8 cellular contexts compared by ENCODE assay signal in the genomic region with DNA sequence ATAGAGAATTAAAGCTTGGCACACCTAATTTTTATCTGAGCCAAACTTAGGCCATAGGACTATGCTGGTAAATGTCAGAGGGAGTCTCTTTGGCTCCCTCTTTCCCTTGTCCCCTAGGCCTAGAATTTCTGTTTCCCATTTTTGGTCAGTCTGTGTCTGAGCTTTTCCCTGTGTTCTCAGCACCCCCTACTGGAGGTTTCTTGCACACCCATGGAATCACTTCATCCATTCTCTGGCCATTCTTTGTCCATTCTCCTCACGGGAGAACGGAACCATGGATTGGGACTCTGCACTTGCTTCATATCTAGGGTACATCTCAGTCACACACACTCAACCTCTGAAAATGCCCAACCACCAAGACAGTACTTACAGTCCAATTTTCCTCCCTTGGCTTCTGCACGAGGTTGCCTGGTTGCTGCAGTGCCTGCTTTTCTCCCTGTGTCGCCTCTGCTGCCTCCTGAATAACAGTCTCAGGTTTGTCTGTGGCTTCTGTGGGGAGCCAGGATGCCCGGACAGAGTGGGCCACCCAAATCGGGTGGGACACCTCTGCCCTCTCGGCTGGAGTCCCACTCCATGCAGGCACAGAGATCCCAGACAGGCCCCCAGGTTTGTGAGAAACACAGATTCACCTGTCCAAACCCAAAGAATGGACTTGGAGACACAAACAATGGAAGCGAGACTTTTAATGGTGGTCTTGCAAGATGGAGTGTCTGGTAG. TPM values are rescaled to one million over a fixed set of nuclear protein-coding genes. Genes with fewer than 3 reads are reported as not detected.
A peak's percentile ranks its signal among the peaks of the same experiment; 100 is the strongest.
DNase-seq lines count a peak whose midpoint lies in the region; ATAC-seq and TF ChIP-seq lines count a peak whose summit lies in the region.

No MANE protein-coding gene starts in this region.

- H4K8ac ChIP-seq in mesendoderm (ENCODE audit: low read depth, low read length) = no peak overlapping the region

- intact Hi-C loops in PC-9 (cut with micrococcal nuclease; ENCODE audit: unreplicated experiment) (loop anchor here (1.0 to 10.0 kb wide), 4 partner anchors 143 to 1803 kb away; a partner anchor contains a TSS), uterus (cut with DNase I; ENCODE audit: low total_unique reads) (no loop called here)

- no peak overlapping the region for H3K4me2 ChIP-seq in PC-9
- H3K4me2 ChIP-seq in mesendoderm (ENCODE audit: low read length) = no peak overlapping the region

- H3K27me3 ChIP-seq in PC-9 (ENCODE audit: insufficient read depth, low read depth) (no peaks in the 10 kb centered on the region), mesendoderm (ENCODE audit: insufficient read depth, low read length, poor library complexity) (no peaks in the 10 kb centered on the region), uterus (no peaks in the 10 kb centered on the region)

- no peaks in the 10 kb centered on the region for H3K9me2 ChIP-seq in PC-9 (ENCODE audit: insufficient read depth)

- no peak overlapping the region for H2BK5ac ChIP-seq in mesendoderm (ENCODE audit: low read length)

- H3K36me3 ChIP-seq in PC-9 (ENCODE audit: low read depth) (0 out of 2 replicates have a peak, but pooled peaks cover 3% of the 10 kb centered on the region), mesendoderm (ENCODE audit: control insufficient read depth, insufficient read depth, low read length) (no peaks in the 10 kb centered on the region), uterus (no peaks in the 10 kb centered on the region)

- TF ChIP-seq POLR2A in uterus (IDR thresholded peaks at IDR 0.05) = no peak

- no TSS peak for BruUV-seq in PC-9 (replicated peaks; lab: Mats Ljungman, UMichigan)

- DNase-seq in AG20443 (ENCODE audit: low spot score) = peak; percentile 40
- DNase-seq in PC-9 = peak in 1 of 2 experiments; percentile 34
- DNase-seq in effector CD8-positive, alpha-beta T cell (lab: John Stamatoyannopoulos, UW) = peak; percentile 0
- peak; percentile 65 for DNase-seq in mesendoderm
- no peak for DNase-seq in uterus
- no peak for DNase-seq in GM19238 (ENCODE audit: insufficient read length, low spot score)

- no CpG with 5 or more reads among the region's 8 CpGs for WGBS in mesendoderm (ENCODE audit: extremely low coverage, insufficient coverage, low lambda C conversion rate)

- H3K4me1 ChIP-seq in PC-9 (replicated peaks; ENCODE audit: insufficient read depth) (peaks cover 10% of the 10 kb centered on the region), mesendoderm (ENCODE audit: control insufficient read depth, low read depth, low read length) (no peaks in the 10 kb centered on the region), uterus (no peaks in the 10 kb centered on the region)

- no peaks in the 10 kb centered on the region for H4K20me1 ChIP-seq in PC-9 (ENCODE audit: insufficient read depth)

- H3K23ac ChIP-seq in mesendoderm (ENCODE audit: low read length) = no peak overlapping the region

- H3K56ac ChIP-seq in mesendoderm (ENCODE audit: low read length) = no peak overlapping the region

- H3K9ac ChIP-seq in mesendoderm (ENCODE audit: low read length) = no peak overlapping the region

- no peak for ATAC-seq in HG02970 (IDR thresholded peaks at IDR 0.05; ENCODE audit: low FRiP score, unreplicated experiment)

- no peaks in the 10 kb centered on the region for H3K79me1 ChIP-seq in mesendoderm (ENCODE audit: low read length)

- H3K9me3 ChIP-seq in PC-9 (ENCODE audit: insufficient read depth, low read depth) (no peaks in the 10 kb centered on the region), uterus (peaks cover 0 to 8% of the 10 kb centered on the region in 2 donors)

- H3K4ac ChIP-seq in mesendoderm (ENCODE audit: low read depth, low read length) = no peak overlapping the region

- H3K4me3 ChIP-seq in GM12875 (ENCODE audit: low read depth, low read length) (no peak overlapping the region), PC-9 (no peak overlapping the region), mesendoderm (ENCODE audit: low read length) (no peak overlapping the region), uterus (no peak overlapping the region)

- H2AFZ ChIP-seq in PC-9 = no peak overlapping the region

- no peak overlapping the region for H2BK15ac ChIP-seq in mesendoderm (replicated peaks; ENCODE audit: low read depth)

- no peak overlapping the region for H3K18ac ChIP-seq in mesendoderm (ENCODE audit: low read length)

- H3K27ac ChIP-seq in PC-9 (no peak overlapping the region), mesendoderm (ENCODE audit: low read depth, low read length) (no peak overlapping the region), uterus (no peak overlapping the region)

- H3K79me2 ChIP-seq in PC-9 (ENCODE audit: low read depth) (no peaks in the 10 kb centered on the region), mesendoderm (ENCODE audit: control insufficient read depth, insufficient read depth, low read length) (no peaks in the 10 kb centered on the region)

- no peak overlapping the region for H4K5ac ChIP-seq in mesendoderm (ENCODE audit: low read length)

- no peak overlapping the region for H2BK120ac ChIP-seq in mesendoderm (ENCODE audit: low read depth, low read length)

- TF ChIP-seq CTCF in GM12875 (IDR thresholded peaks at IDR 0.05; ENCODE audit: borderline replicate concordance, insufficient read depth, low read depth, low read length) (peak; percentile 65), PC-9 (conservative IDR thresholded peaks at IDR 0.05) (peak; percentile 89), uterus (IDR thresholded peaks at IDR 0.05) (peak; percentile 12 to 46 (median 22))

- H2AK5ac ChIP-seq in mesendoderm (ENCODE audit: low read length) = no peak overlapping the region

- H3F3A ChIP-seq in PC-9 (ENCODE audit: insufficient read depth, low read depth) = no peaks in the 10 kb centered on the region

- CTCF ChIA-PET in PC-9 (lab: Charles Lee) = interaction anchor here (0.6 to 0.7 kb wide), 2 partner anchors 172 to 235 kb away, joined by 4 to 8 read pairs; no protein-coding TSS in a partner anchor

- POLR2A ChIA-PET in PC-9 (lab: Charles Lee; ENCODE audit: unreplicated experiment) = no interaction called here

RNA-seq across cellular contexts. Expression of a gene that starts 35.1 kb away (rescaled TPM):
- not detected in 2 replicates for total RNA-seq in PC-9 (2021)
- 2.3 TPM for polyA plus RNA-seq in mesendoderm (2013, experiment 1 of 2)
- 1.9 TPM for polyA plus RNA-seq in mesendoderm (2013, experiment 2 of 2)
- 1 to 10 TPM in 2 of 4 donors, under 1 TPM in 2; 0.26 to 6.8 (median 1.5) TPM for total RNA-seq in uterus

Comparison
In these comparisons a context has a peak if more than half of its experiments do, and no peak if none do; other contexts are left out.
1. DNase-seq: peak in AG20443 (single experiment), effector CD8-positive, alpha-beta T cell (single experiment) and mesendoderm (single experiment); none in uterus (0 of 2) and GM19238 (single experiment).
2. CTCF ChIP-seq: peak in every context shown above with its lines; median percentile 89 in PC-9; 65 in GM12875; 22 in uterus.